26 cellular contexts compared by ENCODE assay signal in the genomic region with DNA sequence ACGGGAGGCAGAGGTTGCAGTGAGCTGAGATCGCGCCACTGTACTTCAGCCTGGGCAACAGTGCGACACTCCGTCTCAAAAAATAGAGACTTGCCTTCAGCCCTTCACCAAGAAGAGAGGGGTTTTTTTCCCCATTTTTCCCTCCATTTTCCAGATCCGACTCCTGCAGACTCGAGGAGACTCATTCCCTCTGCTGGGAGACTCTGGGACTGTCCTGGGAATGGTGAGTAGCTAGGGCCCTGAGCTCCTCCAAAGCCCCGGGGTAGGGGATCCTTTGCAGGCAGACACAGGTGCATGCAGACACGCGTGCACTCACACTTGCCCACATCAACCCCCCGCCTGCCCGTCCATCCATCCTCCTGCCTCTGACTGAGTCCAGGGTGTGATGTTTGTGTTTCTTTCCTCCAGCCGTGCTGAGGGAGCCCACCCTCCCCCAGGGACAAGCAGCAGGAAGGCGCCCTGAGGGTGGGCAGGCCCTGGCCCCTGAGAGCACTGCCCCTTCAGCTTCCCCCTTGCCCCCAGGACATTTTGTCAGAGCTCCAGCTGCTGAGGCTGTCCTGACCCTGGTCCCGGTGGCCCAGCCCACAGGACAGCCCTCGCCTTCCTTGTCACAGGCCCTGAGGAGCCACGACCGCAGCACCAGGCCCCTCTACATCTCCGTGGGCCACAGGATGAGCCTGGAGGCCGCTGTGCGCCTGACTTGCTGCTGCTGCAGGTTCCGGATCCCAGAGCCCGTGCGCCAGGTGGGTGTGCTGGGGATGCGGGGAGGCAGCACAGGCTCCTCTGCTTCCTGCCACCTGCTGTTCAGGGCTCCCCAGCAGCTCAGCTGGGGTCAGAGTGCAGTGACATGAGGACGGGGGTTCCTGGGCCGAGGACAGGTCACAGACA. TPM values are rescaled to one million over a fixed set of nuclear protein-coding genes. Genes with fewer than 3 reads are reported as not detected.
DNase-seq lines count a peak whose midpoint lies in the region; ATAC-seq, FAIRE-seq and TF ChIP-seq lines count a peak whose summit lies in the region.
"Had no signal": no experiment of that assay in that cellular context is flagged by ENCODE, and none has a peak within 500 bp of the region (broad histone marks: within the 10 kb centered on the region; RNA-seq: fewer than 3 reads in every experiment).

No MANE protein-coding gene starts in this region.

- TF ChIP-seq POLR2A in K562 (conservative IDR thresholded peaks at IDR 0.05) = no peak

- TF ChIP-seq RAD21 in K562 (CRISPR knock-in tag; conservative IDR thresholded peaks at IDR 0.05 in 1 of 2, IDR thresholded peaks at IDR 0.05 in 1 of 2) = no peak

- no peak overlapping the region for H3K4me3 Mint-ChIP-seq in GM23338
- no peak overlapping the region for H3K4me3 Mint-ChIP-seq in CD4-positive, alpha-beta T cell
- H3K4me3 Mint-ChIP-seq: activated T-cell treated with anti-CD3 and anti-CD28 coated beads, Interleukin-2, amount 50 U/mL, for 24 hours; natural killer cell treated with Interleukin-12 subunit alpha and Interleukin-12 subunit beta and Interleukin-15 and Interleukin-18, amount 100 ng/mL, for 72 hours had no signal

- no peaks in the 10 kb centered on the region for H3K9me3 ChIP-seq in BLaER1 treated with 17β-estradiol and CSF1 and Interleukin-3, amounts not matched to agents 10 nM and 100 nM (replicated peaks in 1 of 11)
- H3K9me3 ChIP-seq in K562 (replicated peaks; ENCODE audit: control insufficient read depth, insufficient read depth, low read depth, low read length) (no peaks in the 10 kb centered on the region), neuronal stem cell (replicated peaks in 1 of 2; ENCODE audit: control insufficient read depth in 2 of 2, insufficient read depth in 1 of 2, low read depth in 1 of 2, low read length in 2 of 2) (peaks cover 0 to 2% of the 10 kb centered on the region in 2 donors)
- H3K9me3 ChIP-seq in CD4-positive, alpha-beta T cell (ENCODE audit: control insufficient read depth, low read length) = no peaks in the 10 kb centered on the region
- H3K9me3 ChIP-seq: Caco-2, tibial artery had no signal

- H3K23ac ChIP-seq in neuronal stem cell (ENCODE audit: low read depth, low read length, poor library complexity) = peak overlapping the region; percentile 43

- no peaks in the 10 kb centered on the region for H3K9me2 ChIP-seq in GM23338 (ENCODE audit: insufficient read depth)

- no peak overlapping the region for H4K8ac ChIP-seq in neuronal stem cell (ENCODE audit: low read depth, low read length)

- H3K27me3 Mint-ChIP-seq in GM23338 (ENCODE audit: insufficient read depth, low read depth, poor library complexity) = peaks cover 9% of the 10 kb centered on the region
- no peaks in the 10 kb centered on the region for H3K27me3 Mint-ChIP-seq in CD4-positive, alpha-beta T cell
- H3K27me3 Mint-ChIP-seq: natural killer cell treated with Interleukin-12 subunit alpha and Interleukin-12 subunit beta and Interleukin-15 and Interleukin-18, amount 100 ng/mL, for 72 hours had no signal

- H2BK120ac ChIP-seq in neuronal stem cell (ENCODE audit: low read depth, low read length) = no peak overlapping the region

- peak overlapping the region in 10 of 11 experiments; percentile 30 to 97 (median 84); a peak in 18 of 22 replicates for H3K4me2 ChIP-seq in BLaER1 treated with 17β-estradiol and CSF1 and Interleukin-3, amounts not matched to agents 10 nM and 100 nM
- no peak overlapping the region for H3K4me2 ChIP-seq in GM23338
- H3K4me2 ChIP-seq in K562 (ENCODE audit: insufficient read depth, low read length) = no peak overlapping the region
- no peak overlapping the region for H3K4me2 ChIP-seq in neuronal stem cell (ENCODE audit: insufficient read depth, low read length, poor library complexity, severe bottlenecking)
- H3K4me2 ChIP-seq: hepatocyte had no signal

- H3K9ac ChIP-seq in BLaER1 treated with 17β-estradiol and CSF1 and Interleukin-3, amounts not matched to agents 10 nM and 100 nM = peak overlapping the region in 6 of 11 experiments; percentile 2 to 50 (median 34); a peak in 6 of 22 replicates
- 0 out of 4 replicates have a peak overlapping the region, but pooled peaks of 1 of the 2 experiments have one; percentile 26 for H3K9ac ChIP-seq in K562 (ENCODE audit: insufficient read depth in 1 of 2, low read depth in 2 of 2, low read length in 2 of 2)
- peak overlapping the region; percentile 24 for H3K9ac ChIP-seq in neuronal stem cell (ENCODE audit: low read depth, low read length, poor library complexity)

- H3K4ac ChIP-seq in neuronal stem cell (ENCODE audit: low read length) = no peak overlapping the region

- 14% methylated on average over 26 of the region's 27 CpGs for WGBS in K562 (ENCODE audit: insufficient coverage, low coverage, missing lambda C conversion rate)
- no CpG with 5 or more reads among the region's 27 CpGs for WGBS in neuronal stem cell (ENCODE audit: extremely low coverage in 2 of 2, insufficient read length in 2 of 2, insufficient replicate concordance in 1 of 2), 2 donors

- no peak overlapping the region for H2BK12ac ChIP-seq in neuronal stem cell (ENCODE audit: low read length)

- peaks cover 0 to 93% (median 34%) of the 10 kb centered on the region in 11 experiments; a peak in 17 of 22 replicates for H4K20me1 ChIP-seq in BLaER1 treated with 17β-estradiol and CSF1 and Interleukin-3, amounts not matched to agents 10 nM and 100 nM
- H4K20me1 ChIP-seq in GM23338 (replicated peaks; ENCODE audit: insufficient read depth) (no peaks in the 10 kb centered on the region), K562 (replicated peaks; ENCODE audit: control insufficient read depth, insufficient read depth, low read length) (peaks cover 33% of the 10 kb centered on the region)

- H3F3A ChIP-seq in GM23338 (replicated peaks; ENCODE audit: low read depth) = no peaks in the 10 kb centered on the region

- no peak overlapping the region for H2AFZ ChIP-seq in GM23338
- no peak overlapping the region for H2AFZ ChIP-seq in K562 (ENCODE audit: low read depth, low read length)
- H2AFZ ChIP-seq in neuronal stem cell (ENCODE audit: low read length) = no peak overlapping the region
- H2AFZ ChIP-seq: hepatocyte had no signal

- peak overlapping the region; percentile 87 for H2BK5ac ChIP-seq in neuronal stem cell (ENCODE audit: low read length)

- H2AK5ac ChIP-seq in neuronal stem cell (ENCODE audit: low read depth, low read length) = no peak overlapping the region

- POLR2A ChIA-PET in K562 (lab: Yijun Ruan, JAX) = interaction anchor here (0.6 to 0.8 kb wide), 5 partner anchors 24 to 1584 kb away, joined by 3 read pairs; no protein-coding TSS in a partner anchor
- POLR2A ChIA-PET in CD4-positive, alpha-beta T cell (lab: Charles Lee) = no interaction called here

- DNase-seq in GM23338 (ENCODE audit: low spot score) (no peak), K562 (ENCODE audit: extremely low read depth in 1 of 4, low spot score in 3 of 4) (no peak), neuronal stem cell (ENCODE audit: low spot score) (no peak), NCI-H510A treated with DMSO at 0.1 percent for 48 hours (lab: John Stamatoyannopoulos, UW) (no peak), mesenteric fat pad (ENCODE audit: low spot score) (no peak)
- no peak for DNase-seq in CD4-positive, alpha-beta T cell
- DNase-seq: activated naive CD4-positive, alpha-beta T cell treated with Interleukin-2 at 50 U/mL for 16 hours; activated T-cell treated with anti-CD3 and anti-CD28 coated beads, Interleukin-2, amount 50 U/mL, for 24 hours; amniotic stem cell; foreskin keratinocyte; islet precursor cell; Kasumi-1; NCI-H1092; NCI-H2029; NCI-H446; stimulated activated CD4-positive, alpha-beta T cell treated with anti-CD3 and anti-CD28 coated beads, Interleukin-2, amount 100 ng/mL, for 24 hours; stimulated activated naive CD4-positive, alpha-beta T cell treated with Interleukin-2 at 50 U/mL for 16 hours; T1000 had no signal

- CTCF ChIA-PET in K562 (lab: Yijun Ruan, JAX; ENCODE audit: low intra/inter-chr PET ratio) = interaction anchor here (2.7 kb wide), 1 partner anchor 150 kb away, joined by 38 read pairs; no protein-coding TSS in a partner anchor
- CTCF ChIA-PET in CD4-positive, alpha-beta T cell (lab: Charles Lee) = no interaction called here

- peak overlapping the region in 1 of 10 experiments; percentile 22; a peak in 1 of 20 replicates for H3K4me3 ChIP-seq in BLaER1 treated with 17β-estradiol and CSF1 and Interleukin-3, amounts not matched to agents 10 nM and 100 nM
- H3K4me3 ChIP-seq in GM23338 = no peak overlapping the region
- H3K4me3 ChIP-seq in K562 = no peak overlapping the region
- H3K4me3 ChIP-seq in neuronal stem cell (ENCODE audit: low read length in 2 of 2) = no peak overlapping the region
- H3K4me3 ChIP-seq: hepatocyte, tibial artery had no signal

- H3K79me2 ChIP-seq in GM23338 (replicated peaks; ENCODE audit: insufficient read depth) (no peaks in the 10 kb centered on the region), K562 (ENCODE audit: control insufficient read depth, insufficient read depth, low read length) (no peaks in the 10 kb centered on the region)
- H3K79me2 ChIP-seq: hepatocyte had no signal

- peaks cover 0 to 2% (median 0%) of the 10 kb centered on the region in 11 experiments; a peak in 1 of 22 replicates for H3K36me3 ChIP-seq in BLaER1 treated with 17β-estradiol and CSF1 and Interleukin-3, amounts not matched to agents 10 nM and 100 nM
- H3K36me3 ChIP-seq in GM23338 (ENCODE audit: insufficient read depth) (no peaks in the 10 kb centered on the region), K562 (ENCODE audit: control insufficient read depth, insufficient read depth, low read length) (no peaks in the 10 kb centered on the region), neuronal stem cell (replicated peaks in 1 of 2; ENCODE audit: control insufficient read depth in 2 of 2, insufficient read depth in 2 of 2, low read length in 2 of 2) (peaks cover 0 to 3% of the 10 kb centered on the region in 2 donors)

- H3K18ac ChIP-seq in neuronal stem cell (ENCODE audit: low read length) = no peak overlapping the region

- no peak for TF ChIP-seq EP300 in K562 (IDR thresholded peaks at IDR 0.05; ENCODE audit: low read length)

- H3K79me1 ChIP-seq in neuronal stem cell (ENCODE audit: low read depth, low read length) = peaks cover 2% of the 10 kb centered on the region

- peaks cover 4% of the 10 kb centered on the region; the same call in 2 of the 3 replicates for H3K4me1 Mint-ChIP-seq in GM23338
- H3K4me1 Mint-ChIP-seq in CD4-positive, alpha-beta T cell (ENCODE audit: low read depth) = peaks cover 5% of the 10 kb centered on the region

- intact Hi-C loops in K562 (cut with micrococcal nuclease) = loop anchor here (5.0 kb wide), 2 partner anchors 227 to 557 kb away; no protein-coding TSS in a partner anchor
- intact Hi-C loops in CD4-positive, alpha-beta T cell (cut with DNase I, micrococcal nuclease) = no loop called here

- H3K4me1 ChIP-seq in BLaER1 treated with 17β-estradiol and CSF1 and Interleukin-3, amounts not matched to agents 10 nM and 100 nM = peaks cover 28 to 62% (median 57%) of the 10 kb centered on the region in 10 experiments
- H3K4me1 ChIP-seq in GM23338 (ENCODE audit: insufficient read depth) (no peaks in the 10 kb centered on the region), K562 (replicated peaks in 1 of 2; ENCODE audit: control insufficient read depth in 2 of 2, insufficient read depth in 2 of 2, low read length in 2 of 2) (peaks cover 0 to 45% of the 10 kb centered on the region in 2 experiments; a peak in 2 of 5 replicates), neuronal stem cell (ENCODE audit: control insufficient read depth in 2 of 2, insufficient read depth in 1 of 2, low read depth in 1 of 2, low read length in 2 of 2) (peaks cover 0 to 1% of the 10 kb centered on the region in 2 donors)
- H3K4me1 ChIP-seq: Caco-2, foreskin keratinocyte had no signal

- no peak overlapping the region for H3K14ac ChIP-seq in neuronal stem cell (ENCODE audit: low read length)

- H4K91ac ChIP-seq in neuronal stem cell (ENCODE audit: low read depth, low read length, poor library complexity) = peak overlapping the region; percentile 64

- H3K36me3 Mint-ChIP-seq in GM23338 (ENCODE audit: low read depth) = no peaks in the 10 kb centered on the region; the same call in 2 of the 3 replicates
- no peaks in the 10 kb centered on the region for H3K36me3 Mint-ChIP-seq in CD4-positive, alpha-beta T cell (ENCODE audit: low read depth)
- H3K36me3 Mint-ChIP-seq: natural killer cell treated with Interleukin-12 subunit alpha and Interleukin-12 subunit beta and Interleukin-15 and Interleukin-18, amount 100 ng/mL, for 72 hours had no signal

- BruUV-seq in K562 (replicated peaks; lab: Mats Ljungman, UMichigan) = no TSS peak

- peaks cover 0 to 29% (median 0%) of the 10 kb centered on the region in 11 experiments; a peak in 8 of 22 replicates for H3K27me3 ChIP-seq in BLaER1 treated with 17β-estradiol and CSF1 and Interleukin-3, amounts not matched to agents 10 nM and 100 nM
- H3K27me3 ChIP-seq in GM23338 (ENCODE audit: insufficient read depth) (no peaks in the 10 kb centered on the region), K562 (ENCODE audit: control insufficient read depth in 2 of 2, insufficient read depth in 2 of 2, low read length in 2 of 2) (peaks cover 20 to 78% of the 10 kb centered on the region in 2 experiments; a peak in 4 of 5 replicates), neuronal stem cell (ENCODE audit: control insufficient read depth in 3 of 3, insufficient read depth in 3 of 3, low read depth in 1 of 3, low read length in 3 of 3) (no peaks in the 10 kb centered on the region)
- H3K27me3 ChIP-seq in CD4-positive, alpha-beta T cell (ENCODE audit: control insufficient read depth, insufficient read depth, low read length) = no peaks in the 10 kb centered on the region
- H3K27me3 ChIP-seq: hepatocyte, tibial artery had no signal

- 0 out of 22 replicates have a peak overlapping the region, but pooled peaks of 1 of the 11 experiments have one; percentile 11 for H3K27ac ChIP-seq in BLaER1 treated with 17β-estradiol and CSF1 and Interleukin-3, amounts not matched to agents 10 nM and 100 nM
- no peak overlapping the region for H3K27ac ChIP-seq in GM23338 (ENCODE audit: low read depth)
- H3K27ac ChIP-seq in K562 (ENCODE audit: extremely low read depth, low read depth, low read length) = no peak overlapping the region
- H3K27ac ChIP-seq in neuronal stem cell (replicated peaks; ENCODE audit: low read length) = no peak overlapping the region
- no peak overlapping the region for H3K27ac ChIP-seq in CD4-positive, alpha-beta T cell (ENCODE audit: low read depth, low read length)
- H3K27ac ChIP-seq: epithelial cell of prostate, foreskin keratinocyte, hepatocyte, tibial artery had no signal

- no peak for TF ChIP-seq CTCF in GM23338 (conservative IDR thresholded peaks at IDR 0.05; ENCODE audit: low read depth in 2 of 2)
- no peak for TF ChIP-seq CTCF in K562 (IDR thresholded peaks at IDR 0.05 in 2 of 3, conservative IDR thresholded peaks at IDR 0.05 in 1 of 3; ENCODE audit: insufficient read depth in 2 of 3, low read depth in 1 of 3, low read length in 3 of 3)
- TF ChIP-seq CTCF in CD4-positive, alpha-beta T cell (IDR thresholded peaks at IDR 0.05) = no peak

- 0 out of 3 replicates have a peak, but pooled peaks have one; percentile 3 for ATAC-seq in GM23338
- no peak for ATAC-seq in K562
- no peak for ATAC-seq in CD4-positive, alpha-beta T cell (ENCODE audit: poor library complexity)
- ATAC-seq: activated CD4-positive, CD25-positive, alpha-beta regulatory T cell treated with anti-CD3 and anti-CD28 coated beads, Interleukin-2, amount 50 U/mL, for 24 hours; foreskin keratinocyte; natural killer cell treated with Interleukin-12 subunit alpha and Interleukin-12 subunit beta and Interleukin-15 and Interleukin-18, amount 100 ng/mL, for 72 hours had no signal

- H3K27ac Mint-ChIP-seq in GM23338 = no peak overlapping the region
- no peak overlapping the region for H3K27ac Mint-ChIP-seq in CD4-positive, alpha-beta T cell
- H3K27ac Mint-ChIP-seq: activated T-cell treated with anti-CD3 and anti-CD28 coated beads, Interleukin-2, amount 50 U/mL, for 24 hours had no signal

- FAIRE-seq in K562 (lab: Jason Lieb, UNC) = no peak

- H2BK15ac ChIP-seq in neuronal stem cell (ENCODE audit: low read length) = peak overlapping the region; percentile 58

- H3K9me1 ChIP-seq in K562 (ENCODE audit: control insufficient read depth, insufficient read depth, low read length) = no peaks in the 10 kb centered on the region

- in situ Hi-C loops in K562 (cut with MboI) = loop anchor here (5.0 kb wide), 2 partner anchors 152 to 557 kb away; no protein-coding TSS in a partner anchor

- H3K9me3 Mint-ChIP-seq in GM23338 = no peaks in the 10 kb centered on the region
- H3K9me3 Mint-ChIP-seq in CD4-positive, alpha-beta T cell = no peaks in the 10 kb centered on the region
- H3K9me3 Mint-ChIP-seq: activated T-cell treated with anti-CD3 and anti-CD28 coated beads, Interleukin-2, amount 50 U/mL, for 24 hours; natural killer cell treated with Interleukin-12 subunit alpha and Interleukin-12 subunit beta and Interleukin-15 and Interleukin-18, amount 100 ng/mL, for 72 hours had no signal

RNA-seq across cellular contexts. Expression of a gene that starts 10.2 kb away (rescaled TPM):
- 10.2 and 11.5 TPM in 2 replicates for total RNA-seq in GM23338 (2014; rRNA removed; shearing (Covaris generic))
- polyA plus RNA-seq in GM23338 (2016; fragmentation: Nextera tagmentation; extraction: Ambion mirVana) (16.0 and 16.1 TPM in 2 replicates), K562 (2011; rRNA removed) (7.9 and 8.2 TPM in 2 replicates), K562 (2014; fragmentation: Illumina TruSeq; extraction: Trizol) (4.3 and 5.0 TPM in 2 replicates), K562 (2014; fragmentation: Nextera tagmentation; extraction: Ambion mirVana) (1 to 10 TPM; 1.2 to 3.2 TPM), K562 (2014; rRNA removed) (3.8 and 5.6 TPM in 2 replicates)
- 28.5 and 57.0 TPM in 2 replicates for total RNA-seq in K562 (2011; cell fraction: chromatin; rRNA removed; ENCODE audit: low replicate concordance)
- 34.7 and 37.9 TPM in 2 replicates for total RNA-seq in K562 (2011; cell fraction: nucleolus; rRNA removed)
- total RNA-seq in K562 (2011; cell fraction: nucleoplasm; rRNA removed) = 40.0 and 51.1 TPM in 2 replicates
- total RNA-seq in K562 (2014; rRNA removed) (3.1 and 5.2 TPM in 2 replicates), K562 (2014; rRNA removed; fragmentation: Illumina TruSeq; extraction: Trizol) (2.0 and 2.3 TPM in 2 replicates), K562 (2015; rRNA removed; fragmentation: Illumina TruSeq; extraction: Trizol) (2.8 and 3.7 TPM in 2 replicates), K562 (2021) (7.1 and 7.3 TPM in 2 replicates), mesenteric fat pad (10.5 TPM)
- 6.6 and 8.3 TPM in 2 replicates for polyA plus RNA-seq in K562 (2011; cell fraction: cytosol; rRNA removed)
- polyA plus RNA-seq in K562 (2011; cell fraction: nucleus; rRNA removed) = 11.9 and 21.5 TPM in 2 replicates
- polyA plus RNA-seq in K562 (2012) = 7.7 and 9.4 TPM in 2 replicates
- 5.5 and 6.0 TPM in 2 replicates for polyA minus RNA-seq in K562 (2011; rRNA and poly(A)+ RNA removed)
- 2.5 and 3.7 TPM in 2 replicates for polyA minus RNA-seq in K562 (2011; cell fraction: cytosol; rRNA and poly(A)+ RNA removed)
- polyA minus RNA-seq in K562 (2011; cell fraction: nucleus; rRNA and poly(A)+ RNA removed) = 8.9 and 14.3 TPM in 2 replicates
- 24.9 TPM for polyA plus RNA-seq in neuronal stem cell (2013, experiment 1 of 2)
- polyA plus RNA-seq in neuronal stem cell (2013, experiment 2 of 2) = 22.9 TPM
- total RNA-seq in CD4-positive, alpha-beta T cell = 10 to 100 TPM; 10.1 to 12.0 TPM

RNA-seq across cellular contexts. Expression of a gene that starts 51.3 kb away (rescaled TPM):
- 20.1 and 20.5 TPM in 2 replicates for total RNA-seq in GM23338 (2014; rRNA removed; shearing (Covaris generic))
- 3.4 and 4.1 TPM in 2 replicates for polyA plus RNA-seq in GM23338 (2016; fragmentation: Nextera tagmentation; extraction: Ambion mirVana)
- total RNA-seq in K562 (2011; cell fraction: chromatin; rRNA removed; ENCODE audit: low replicate concordance) = not detected in 2 replicates
- total RNA-seq in K562 (2011; cell fraction: nucleolus; rRNA removed) = not detected in 2 replicates
- total RNA-seq in K562 (2011; cell fraction: nucleoplasm; rRNA removed) = not detected in 2 replicates
- total RNA-seq in K562 (2014; rRNA removed) = not detected in 2 replicates
- total RNA-seq in K562 (2014; rRNA removed; fragmentation: Illumina TruSeq; extraction: Trizol) = not detected in 2 replicates
- total RNA-seq in K562 (2015; rRNA removed; fragmentation: Illumina TruSeq; extraction: Trizol) = not detected in 2 replicates
- 0.04 TPM in 1 of 2 replicates, not detected in the other for total RNA-seq in K562 (2021)
- polyA plus RNA-seq in K562 (2011; rRNA removed) = not detected in 2 replicates
- not detected in 2 replicates for polyA plus RNA-seq in K562 (2011; cell fraction: cytosol; rRNA removed)
- polyA plus RNA-seq in K562 (2011; cell fraction: nucleus; rRNA removed) = 0.03 TPM in 1 of 2 replicates, not detected in the other
- not detected in 2 replicates for polyA plus RNA-seq in K562 (2012)
- not detected in 2 replicates for polyA plus RNA-seq in K562 (2014; fragmentation: Illumina TruSeq; extraction: Trizol)
- polyA plus RNA-seq in K562 (2014; fragmentation: Nextera tagmentation; extraction: Ambion mirVana) = not detected
- not detected in 2 replicates for polyA plus RNA-seq in K562 (2014; rRNA removed)
- not detected in 2 replicates for polyA minus RNA-seq in K562 (2011; rRNA and poly(A)+ RNA removed)
- polyA minus RNA-seq in K562 (2011; cell fraction: cytosol; rRNA and poly(A)+ RNA removed) = 0.19 TPM in 1 of 2 replicates, not detected in the other
- under 0.01 TPM in 1 of 2 replicates, not detected in the other for polyA minus RNA-seq in K562 (2011; cell fraction: nucleus; rRNA and poly(A)+ RNA removed)
- 0.43 TPM for polyA plus RNA-seq in neuronal stem cell (2013, experiment 1 of 2)
- polyA plus RNA-seq in neuronal stem cell (2013, experiment 2 of 2) = 0.35 TPM
- total RNA-seq in CD4-positive, alpha-beta T cell = under 1 TPM; 0.25 to 0.58 TPM
- total RNA-seq in mesenteric fat pad = not detected
- total RNA-seq: HT-29 had no signal
- polyA plus RNA-seq: foreskin keratinocyte had no signal

Comparison
In these comparisons a context has a peak if more than half of its experiments do, and no peak if none do; other contexts are left out.
1. H3K4me2 ChIP-seq: peak in BLaER1 treated with 17β-estradiol and CSF1 and Interleukin-3, amounts not matched to agents 10 nM and 100 nM (10 of 11); none in GM23338 (single experiment), K562 (single experiment) and neuronal stem cell (single experiment).
2. RNA of a gene that starts 51.3 kb away (total RNA-seq): 20.1 to 20.5 TPM in GM23338; 0.25 to 0.58 TPM in CD4-positive, alpha-beta T cell, not detected in mesenteric fat pad (single experiment) and 0.04 TPM in K562; every median in the first group is over 10 times any median in the second.